In the genomic region with DNA sequence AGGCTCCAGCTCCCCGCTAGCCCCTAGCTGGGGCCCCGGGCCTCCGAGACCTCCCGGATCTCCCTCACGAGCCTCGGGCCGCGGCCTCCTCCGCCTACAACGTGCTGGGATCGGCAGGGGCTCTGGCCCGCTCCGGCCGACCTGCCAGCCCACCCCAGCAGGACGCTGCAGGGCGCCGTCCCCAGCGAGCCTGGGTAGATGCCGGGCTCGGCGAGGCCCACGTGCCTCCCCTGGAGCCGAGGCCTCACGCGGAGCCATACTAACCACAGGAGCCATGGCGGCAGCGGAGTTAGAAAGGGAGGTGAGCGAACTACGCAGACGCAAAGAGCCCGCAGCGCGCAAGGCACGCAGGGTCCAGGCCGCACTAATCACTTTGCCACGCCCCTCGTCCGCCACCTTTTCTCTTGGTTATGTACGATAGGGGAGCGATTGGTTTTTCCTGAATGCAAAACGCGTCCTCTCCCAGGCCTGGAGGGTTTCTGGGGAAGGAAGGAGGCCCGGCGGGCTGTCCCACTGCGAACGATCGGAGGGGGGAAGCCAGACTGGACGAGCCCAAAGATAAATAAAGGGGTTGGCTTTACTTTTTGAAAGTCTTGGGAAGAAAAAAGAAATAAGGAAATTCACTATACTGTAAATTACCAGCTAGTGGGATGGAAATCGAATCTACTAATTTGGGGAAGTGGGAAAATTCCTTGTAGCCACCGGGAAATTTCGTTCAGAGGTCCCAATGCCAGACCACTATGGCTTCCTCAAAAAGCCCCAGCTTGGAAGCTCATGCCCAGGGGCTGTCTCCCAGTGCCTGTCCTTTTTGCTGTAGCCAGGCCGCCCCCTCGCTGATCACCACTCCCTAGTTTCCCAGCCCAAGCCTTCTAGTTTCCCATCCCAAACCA, we compare ENCODE assay signal across 8 cellular contexts. TPM values are rescaled to one million over a fixed set of nuclear protein-coding genes. Genes with fewer than 3 reads are reported as not detected.
DNase-seq lines count a peak whose midpoint lies in the region; ATAC-seq and TF ChIP-seq lines count a peak whose summit lies in the region.

A gene (minus strand): TSS at position 298 of the 890 bp plus-strand sequence. CDS start 22 bp downstream, at position 276.

- no peaks in the 10 kb centered on the region for H3K9me3 Mint-ChIP-seq in activated naive CD8-positive, alpha-beta T cell treated with anti-CD3 and anti-CD28 coated beads, Interleukin-2, amount 10 ng/mL, durations not matched to agents 7 days and 5 days
- H3K9me3 Mint-ChIP-seq in glutamatergic neuron (ENCODE audit: unreplicated experiment) = peaks cover 5% of the 10 kb centered on the region

- H3K4me2 ChIP-seq in SU-DHL-6 (ENCODE audit: low read depth, low read length, poor library complexity, severe bottlenecking) (peak within 1 kb of the TSS; percentile 81), osteoblast (ENCODE audit: insufficient read depth, low read length) (peak within 1 kb of the TSS; percentile 83)

- H2AFZ ChIP-seq in SU-DHL-6 (ENCODE audit: low read depth, low read length, severe bottlenecking) = peak within 1 kb of the TSS; percentile 81
- H2AFZ ChIP-seq in osteoblast (ENCODE audit: low read length) = peak within 1 kb of the TSS; percentile 77

- H3K4me1 ChIP-seq in osteoblast (ENCODE audit: insufficient read depth, low read length) (peaks cover 18% of the 10 kb centered on the region), thoracic aorta (ENCODE audit: control insufficient read depth in 1 of 2, low read depth in 2 of 2) (peaks cover 14 to 29% of the 10 kb centered on the region in 2 donors)

- peaks cover 33% of the 10 kb centered on the region for H3K4me1 Mint-ChIP-seq in activated naive CD8-positive, alpha-beta T cell treated with anti-CD3 and anti-CD28 coated beads, Interleukin-2, amount 10 ng/mL, durations not matched to agents 7 days and 5 days
- H3K4me1 Mint-ChIP-seq in glutamatergic neuron (ENCODE audit: low read depth, unreplicated experiment) = peaks cover 24% of the 10 kb centered on the region

- peaks cover 28% of the 10 kb centered on the region for H3K79me2 ChIP-seq in SU-DHL-6 (ENCODE audit: insufficient read depth, low read length)
- peaks cover 45% of the 10 kb centered on the region for H3K79me2 ChIP-seq in osteoblast (ENCODE audit: insufficient read depth, low read length)

- peaks cover 12% of the 10 kb centered on the region for H3K36me3 Mint-ChIP-seq in activated naive CD8-positive, alpha-beta T cell treated with anti-CD3 and anti-CD28 coated beads, Interleukin-2, amount 10 ng/mL, durations not matched to agents 7 days and 5 days
- H3K36me3 Mint-ChIP-seq in glutamatergic neuron (ENCODE audit: unreplicated experiment) = no peaks in the 10 kb centered on the region

- H3K27me3 ChIP-seq in SU-DHL-6 (ENCODE audit: low read length) (no peaks in the 10 kb centered on the region), osteoblast (ENCODE audit: insufficient read depth, low read length) (no peaks in the 10 kb centered on the region), thoracic aorta (replicated peaks; ENCODE audit: insufficient read depth) (no peaks in the 10 kb centered on the region)

- POLR2A ChIA-PET in activated naive CD8-positive, alpha-beta T cell treated with anti-CD3 and anti-CD28 coated beads, Interleukin-2, amount 10 ng/mL, durations not matched to agents 7 days and 5 days (lab: Charles Lee) = interaction anchor here (0.6 to 1.5 kb wide), 5 partner anchors 36 to 223 kb away, joined by 3 to 4 read pairs (median 3); a partner anchor contains a TSS

- H3F3A ChIP-seq in SU-DHL-6 (ENCODE audit: insufficient read depth) = no peaks in the 10 kb centered on the region

- peak within 1 kb of the TSS; percentile 94 for H3K4me3 Mint-ChIP-seq in activated naive CD8-positive, alpha-beta T cell treated with anti-CD3 and anti-CD28 coated beads, Interleukin-2, amount 10 ng/mL, durations not matched to agents 7 days and 5 days
- H3K4me3 Mint-ChIP-seq in glutamatergic neuron (ENCODE audit: unreplicated experiment) = peak within 1 kb of the TSS; percentile 94

- H3K36me3 ChIP-seq in SU-DHL-6 (ENCODE audit: low read length) = no peaks in the 10 kb centered on the region
- peaks cover 28% of the 10 kb centered on the region for H3K36me3 ChIP-seq in osteoblast (ENCODE audit: insufficient read depth, low read length)
- H3K36me3 ChIP-seq in thoracic aorta = peaks cover 9% of the 10 kb centered on the region

- H3K9me3 ChIP-seq in SU-DHL-6 (ENCODE audit: insufficient read depth, low read length) (no peaks in the 10 kb centered on the region), osteoblast (ENCODE audit: low read depth, low read length) (no peaks in the 10 kb centered on the region), thoracic aorta (no peaks in the 10 kb centered on the region)

- no peaks in the 10 kb centered on the region for H3K27me3 Mint-ChIP-seq in activated naive CD8-positive, alpha-beta T cell treated with anti-CD3 and anti-CD28 coated beads, Interleukin-2, amount 10 ng/mL, durations not matched to agents 7 days and 5 days
- no peaks in the 10 kb centered on the region for H3K27me3 Mint-ChIP-seq in glutamatergic neuron (ENCODE audit: unreplicated experiment)

- TF ChIP-seq CTCF in SU-DHL-6 (IDR thresholded peaks at IDR 0.05; ENCODE audit: insufficient read depth, low read length, poor library complexity, severe bottlenecking) (no peak), glutamatergic neuron (IDR thresholded peaks at IDR 0.05; ENCODE audit: partially characterized antibody, unreplicated experiment) (no peak), osteoblast (IDR thresholded peaks at IDR 0.05; ENCODE audit: extremely low read depth, low read depth, low read length) (no peak), thoracic aorta (IDR thresholded peaks at IDR 0.05) (no peak)

- no peaks in the 10 kb centered on the region for H3K9me2 ChIP-seq in SU-DHL-6 (replicated peaks; ENCODE audit: insufficient read depth, low read length)

- H3K27ac ChIP-seq in SU-DHL-6 (ENCODE audit: low read depth, low read length) (peak within 1 kb of the TSS; percentile 60), osteoblast (ENCODE audit: low read depth, low read length) (peak within 1 kb of the TSS; percentile 85), thoracic aorta (peak within 1 kb of the TSS; percentile 80 to 85)

- ATAC-seq in HG02678 (IDR thresholded peaks at IDR 0.05; ENCODE audit: unreplicated experiment) (peak; percentile 96), thoracic aorta (ENCODE audit: insufficient number of reproducible peaks, low FRiP score, low read depth) (peak; percentile 98)
- peak; percentile 98 for ATAC-seq in activated naive CD8-positive, alpha-beta T cell treated with anti-CD3 and anti-CD28 coated beads, Interleukin-2, amount 10 ng/mL, durations not matched to agents 7 days and 5 days (ENCODE audit: low read depth)

- peak within 1 kb of the TSS; percentile 87 for H3K27ac Mint-ChIP-seq in activated naive CD8-positive, alpha-beta T cell treated with anti-CD3 and anti-CD28 coated beads, Interleukin-2, amount 10 ng/mL, durations not matched to agents 7 days and 5 days
- H3K27ac Mint-ChIP-seq in glutamatergic neuron (ENCODE audit: unreplicated experiment) = peak within 1 kb of the TSS; percentile 97

- peak within 1 kb of the TSS; percentile 83 for H3K4me3 ChIP-seq in SU-DHL-6 (ENCODE audit: insufficient read depth, low read length, poor library complexity, severe bottlenecking)
- peak within 1 kb of the TSS; percentile 88 for H3K4me3 ChIP-seq in osteoblast (ENCODE audit: insufficient read depth, low read length)
- H3K4me3 ChIP-seq in thoracic aorta = peak within 1 kb of the TSS; percentile 86

- peak; percentile 100 for DNase-seq in NCI-H128 (lab: John Stamatoyannopoulos, UW; ENCODE audit: unreplicated experiment)
- peak; percentile 92 for DNase-seq in activated naive CD8-positive, alpha-beta T cell treated with anti-CD3 and anti-CD28 coated beads, Interleukin-2, amount 10 ng/mL, durations not matched to agents 7 days and 5 days
- DNase-seq in glutamatergic neuron = peak; percentile 97
- DNase-seq in osteoblast (ENCODE audit: insufficient read length, low spot score, missing footprints) = peak; percentile 99
- DNase-seq in thoracic aorta (ENCODE audit: low spot score) = peak; percentile 97

- no peaks in the 10 kb centered on the region for H4K20me1 ChIP-seq in SU-DHL-6 (ENCODE audit: low read depth, low read length)
- peaks cover 18% of the 10 kb centered on the region for H4K20me1 ChIP-seq in osteoblast (ENCODE audit: insufficient read depth, low read length)

- H3K9ac ChIP-seq in SU-DHL-6 (ENCODE audit: low read length) = peak within 1 kb of the TSS; percentile 96

- TF ChIP-seq POLR2A in GM10847 (IDR thresholded peaks at IDR 0.05; ENCODE audit: extremely low read depth, insufficient read length) = peak; percentile 94

RNA-seq across cellular contexts. Expression of the gene that starts here (rescaled TPM):
- 100 to 1,000 TPM; 309 to 343 TPM for total RNA-seq in activated naive CD8-positive, alpha-beta T cell treated with anti-CD3 and anti-CD28 coated beads, Interleukin-2, amount 10 ng/mL, durations not matched to agents 7 days and 5 days
- total RNA-seq in glutamatergic neuron (ENCODE audit: unreplicated experiment) = 275 TPM
- 93.0 and 99.3 TPM in 2 replicates for total RNA-seq in osteoblast
- 100 to 1,000 TPM in 1 of 2 donors, 10 to 100 TPM in 1; 80.4 to 130 TPM for total RNA-seq in thoracic aorta

Comparison
In these comparisons a context has a peak if more than half of its experiments do, and no peak if none do; other contexts are left out.
1. Peak in every context shown above with its lines: DNase-seq, ATAC-seq, H3K4me3 ChIP-seq and H3K27ac ChIP-seq.